ENCODE assay signal across 28 cellular contexts in genomic region chr18:9468998-9469397, GRCh38.
"Had no signal": no experiment of that assay in that cellular context is flagged by ENCODE, and none has a peak within 500 bp of the region (broad histone marks: within the 10 kb centered on the region; RNA-seq: fewer than 3 reads in every experiment).

No MANE protein-coding gene starts in this region.

- ATAC-seq: natural killer cell; sciatic nerve; stimulated activated naive B cell treated with anti-CD40 and anti-IgM and Interleukin-4, amounts not matched to agents 10 μg/mL and 1 μg/mL and 100 μg/mL, for 72 hours; stimulated activated naive CD8-positive, alpha-beta T cell treated with anti-CD3 and anti-CD28 coated beads, Interleukin-15, Interleukin-2, amounts not matched to agents 100 U/mL and 50 U/mL, for 24 hours had no signal

- DNase-seq: islet precursor cell; left ventricle myocardium inferior; mesendoderm; naive B cell; natural killer cell; nephron progenitor cell; occipital lobe; ovary; stimulated activated CD4-positive, alpha-beta T cell treated with anti-CD3 and anti-CD28 coated beads, Interleukin-12 subunit alpha, Interleukin-12 subunit beta, amount 100 ng/mL, for 4 hours; stimulated activated CD4-positive, alpha-beta T cell treated with anti-CD3 and anti-CD28 coated beads, Interleukin-15, amount 100 ng/mL, for 24 hours; stimulated activated CD4-positive, alpha-beta T cell treated with anti-CD3 and anti-CD28 coated beads, Interleukin-2, amount 100 ng/mL, for 24 hours; stimulated activated CD4-positive, alpha-beta T cell treated with anti-CD3 and anti-CD28 coated beads, Interleukin-4, amount 100 ng/mL, for 1 hour; stimulated activated naive B cell treated with anti-CD40 and anti-IgM and Interleukin-4, amounts not matched to agents 10 μg/mL and 1 μg/mL and 100 μg/mL, for 72 hours; stimulated activated naive CD8-positive, alpha-beta T cell treated with anti-CD3 and anti-CD28 coated beads, Interleukin-15, Interleukin-2, amounts not matched to agents 100 U/mL and 50 U/mL, for 24 hours; stomach; testis; thyroid gland; transverse colon; upper lobe of left lung had no signal

- H3K9me3 ChIP-seq: ovary, testis, thyroid gland had no signal

- H3K36me3 Mint-ChIP-seq: neural progenitor cell had no signal

- H3K36me3 ChIP-seq: left ventricle myocardium inferior, neural progenitor cell, neutrophil, ovary, right atrium auricular region, stomach, thyroid gland, transverse colon, upper lobe of left lung, vagina had no signal

- H3K27me3 ChIP-seq: neural progenitor cell, neutrophil, ovary, right atrium auricular region, stomach, testis, thyroid gland, transverse colon, upper lobe of left lung, vagina had no signal

- H3K4me3 ChIP-seq: left ventricle myocardium inferior, lung, neural progenitor cell, ovary, right atrium auricular region, skin epidermis, stomach, testis, thyroid gland, transverse colon, upper lobe of left lung, vagina had no signal

- H3K27ac Mint-ChIP-seq: mesothelial cell of epicardium; naive B cell; natural killer cell; nephron progenitor cell; neural progenitor cell; progenitor cell of endocrine pancreas; stimulated activated naive B cell treated with anti-CD40 and anti-IgM and Interleukin-4, amounts not matched to agents 10 μg/mL and 1 μg/mL and 100 μg/mL, for 72 hours had no signal

- H3K4me1 ChIP-seq: testis had no signal
